Comparison of ENCODE assay signal across 17 cellular contexts in the genomic region with DNA sequence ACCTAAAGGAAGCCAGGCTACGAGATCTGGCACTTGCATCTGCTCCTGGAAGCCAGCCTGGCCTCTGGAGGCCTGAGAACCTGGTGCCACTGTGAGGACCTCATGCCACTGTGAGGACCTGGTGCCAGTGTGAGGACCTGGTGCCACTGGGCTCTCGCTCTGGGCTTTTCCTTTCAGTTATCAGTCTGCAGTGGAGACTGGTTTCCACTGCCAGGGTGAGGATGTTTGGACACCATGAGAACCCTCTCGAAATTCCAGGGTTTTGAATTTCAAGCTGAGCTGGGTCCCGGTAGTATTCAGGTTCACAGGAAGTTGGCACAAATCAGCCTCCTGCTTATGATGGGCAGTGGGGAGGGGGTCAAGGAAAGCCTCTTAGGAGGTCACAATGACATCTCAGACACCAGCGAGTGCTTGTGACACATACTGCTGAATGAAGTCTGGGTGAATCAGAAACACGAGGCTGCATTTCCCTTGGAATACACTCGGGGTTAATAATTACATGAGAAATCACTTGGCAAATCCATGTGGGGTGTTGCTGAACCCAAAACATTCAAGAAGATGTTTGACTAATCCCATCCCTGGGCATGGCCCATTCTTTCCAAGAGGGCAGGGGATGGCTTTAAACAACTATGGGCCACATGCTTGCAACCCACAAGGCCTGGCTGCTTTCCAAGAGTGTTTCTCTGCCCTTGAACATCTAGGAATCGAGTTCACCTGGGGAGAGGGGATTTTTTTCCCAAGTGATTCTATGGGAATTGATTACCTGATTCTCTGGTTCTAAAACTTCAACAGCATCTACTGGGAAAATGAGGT.
DNase-seq lines count a peak whose midpoint lies in the region; ATAC-seq and TF ChIP-seq lines count a peak whose summit lies in the region.
"Had no signal": no experiment of that assay in that cellular context is flagged by ENCODE, and none has a peak within 500 bp of the region (broad histone marks: within the 10 kb centered on the region; RNA-seq: fewer than 3 reads in every experiment).

No MANE protein-coding gene starts in this region.

- H3K9me3 ChIP-seq in adipocyte (ENCODE audit: control insufficient read depth, low read length): no peaks in the 10 kb centered on the region
- no peaks in the 10 kb centered on the region for H3K9me3 ChIP-seq in left lung
- H3K9me3 ChIP-seq in endodermal cell (ENCODE audit: control insufficient read depth, low read length): no peaks in the 10 kb centered on the region

- no peaks in the 10 kb centered on the region for H3K27me3 Mint-ChIP-seq in endodermal cell (ENCODE audit: insufficient read depth)

- H3K27ac Mint-ChIP-seq in endodermal cell: no peak overlapping the region
- H3K27ac Mint-ChIP-seq: activated naive CD4-positive, alpha-beta T cell treated with anti-CD3 and anti-CD28 coated beads, Interleukin-2, amount 50 U/mL, for 72 hours; stimulated activated memory B cell treated with anti-CD40 and anti-IgM and Interleukin-4, amounts not matched to agents 10 μg/mL and 1 μg/mL and 100 μg/mL, for 72 hours; T-cell had no signal

- no peaks in the 10 kb centered on the region for H3K36me3 Mint-ChIP-seq in endodermal cell (ENCODE audit: low read depth)
- H3K36me3 Mint-ChIP-seq: activated naive CD4-positive, alpha-beta T cell treated with anti-CD3 and anti-CD28 coated beads, Interleukin-2, amount 50 U/mL, for 72 hours; CD4-positive, CD25-positive, alpha-beta regulatory T cell; stimulated activated memory B cell treated with anti-CD40 and anti-IgM and Interleukin-4, amounts not matched to agents 10 μg/mL and 1 μg/mL and 100 μg/mL, for 72 hours; T-cell had no signal

- no peaks in the 10 kb centered on the region for H3K9me3 Mint-ChIP-seq in endodermal cell
- H3K9me3 Mint-ChIP-seq: activated naive CD4-positive, alpha-beta T cell treated with anti-CD3 and anti-CD28 coated beads, Interleukin-2, amount 50 U/mL, for 72 hours; stimulated activated memory B cell treated with anti-CD40 and anti-IgM and Interleukin-4, amounts not matched to agents 10 μg/mL and 1 μg/mL and 100 μg/mL, for 72 hours; T-cell had no signal

- H3K9ac ChIP-seq in adipocyte (ENCODE audit: low read length) (no peak overlapping the region), endodermal cell (ENCODE audit: extremely low read depth, low read length, poor library complexity, severe bottlenecking) (no peak overlapping the region)

- peak; percentile 52 for DNase-seq in A172 (ENCODE audit: low spot score)
- DNase-seq in DMS153 (lab: John Stamatoyannopoulos, UW): peak; percentile 0
- DNase-seq in adipocyte (ENCODE audit: low read depth): peak; percentile 17
- peak in 1 of 2 donors; percentile 48 for DNase-seq in left lung
- no peak for DNase-seq in GM19238 (ENCODE audit: insufficient read length, low spot score)
- DNase-seq in NCI-H82 (lab: John Stamatoyannopoulos, UW): no peak
- no peak for DNase-seq in 8988T
- no peak for DNase-seq in endodermal cell
- DNase-seq: activated CD4-positive, alpha-beta T cell treated with anti-CD3 and anti-CD28 coated beads, Interleukin-2, amount 50 U/mL, for 4 hours; CD4-positive, CD25-positive, alpha-beta regulatory T cell; left colon; NCI-H1417 treated with DMSO at 0.1 percent for 48 hours; occipital lobe; T-cell had no signal

- no peak overlapping the region for H3K4me3 Mint-ChIP-seq in endodermal cell
- H3K4me3 Mint-ChIP-seq: CD4-positive, CD25-positive, alpha-beta regulatory T cell; stimulated activated memory B cell treated with anti-CD40 and anti-IgM and Interleukin-4, amounts not matched to agents 10 μg/mL and 1 μg/mL and 100 μg/mL, for 72 hours; T-cell had no signal

- H3K4me1 ChIP-seq in adipocyte (ENCODE audit: control insufficient read depth, insufficient read depth, low read length) (peaks cover 9% of the 10 kb centered on the region), left lung (peaks cover 12 to 27% of the 10 kb centered on the region in 2 donors), endodermal cell (ENCODE audit: control insufficient read depth, insufficient read depth, low read length) (no peaks in the 10 kb centered on the region)

- TF ChIP-seq CTCF in left lung (IDR thresholded peaks at IDR 0.05) (no peak), endodermal cell (conservative IDR thresholded peaks at IDR 0.05) (no peak)

- H3K36me3 ChIP-seq in adipocyte (ENCODE audit: control insufficient read depth, insufficient read depth, low read length, severe bottlenecking) (no peaks in the 10 kb centered on the region), left lung (no peaks in the 10 kb centered on the region), endodermal cell (ENCODE audit: control insufficient read depth, insufficient read depth, low read length) (no peaks in the 10 kb centered on the region)

- WGBS in endodermal cell (ENCODE audit: insufficient coverage in 1 of 2, insufficient read length in 1 of 2), 2 experiments: 88 to 100% methylated on average over 6 to 8 of the region's 8 CpGs

- peaks cover 12% of the 10 kb centered on the region for H3K27me3 ChIP-seq in adipocyte (replicated peaks; ENCODE audit: control insufficient read depth, insufficient read depth, low read length)
- no peaks in the 10 kb centered on the region for H3K27me3 ChIP-seq in left lung
- no peaks in the 10 kb centered on the region for H3K27me3 ChIP-seq in endodermal cell (ENCODE audit: control insufficient read depth, insufficient read depth, low read length, poor library complexity, severe bottlenecking)

- no peak overlapping the region for H3K4me3 ChIP-seq in adipocyte (ENCODE audit: low read length)
- no peak overlapping the region for H3K4me3 ChIP-seq in left lung
- H3K4me3 ChIP-seq in endodermal cell (ENCODE audit: low read length): no peak overlapping the region
- H3K4me3 ChIP-seq: dorsolateral prefrontal cortex had no signal

- intact Hi-C loops in left lung (cut with DNase I): no loop called here

- H3K27ac ChIP-seq in left lung (peak overlapping the region; percentile 43 to 87), endodermal cell (ENCODE audit: low read depth, low read length) (no peak overlapping the region)

- peak; percentile 67 for ATAC-seq in left lung
- ATAC-seq: activated naive CD4-positive, alpha-beta T cell treated with anti-CD3 and anti-CD28 coated beads, Interleukin-2, amount 50 U/mL, for 72 hours; left colon; stimulated activated memory B cell treated with anti-CD40 and anti-IgM and Interleukin-4, amounts not matched to agents 10 μg/mL and 1 μg/mL and 100 μg/mL, for 72 hours; T-cell had no signal

- H3K4me1 Mint-ChIP-seq in endodermal cell: no peaks in the 10 kb centered on the region

Comparison
In these comparisons a context has a peak if more than half of its experiments do, and no peak if none do; other contexts are left out.
1. DNase-seq: peak in A172 (single experiment), DMS153 (single experiment) and adipocyte (single experiment); none in GM19238 (single experiment), NCI-H82 (single experiment), 8988T (single experiment) and endodermal cell (single experiment).